9 cellular contexts compared by ENCODE assay signal in the genomic region with DNA sequence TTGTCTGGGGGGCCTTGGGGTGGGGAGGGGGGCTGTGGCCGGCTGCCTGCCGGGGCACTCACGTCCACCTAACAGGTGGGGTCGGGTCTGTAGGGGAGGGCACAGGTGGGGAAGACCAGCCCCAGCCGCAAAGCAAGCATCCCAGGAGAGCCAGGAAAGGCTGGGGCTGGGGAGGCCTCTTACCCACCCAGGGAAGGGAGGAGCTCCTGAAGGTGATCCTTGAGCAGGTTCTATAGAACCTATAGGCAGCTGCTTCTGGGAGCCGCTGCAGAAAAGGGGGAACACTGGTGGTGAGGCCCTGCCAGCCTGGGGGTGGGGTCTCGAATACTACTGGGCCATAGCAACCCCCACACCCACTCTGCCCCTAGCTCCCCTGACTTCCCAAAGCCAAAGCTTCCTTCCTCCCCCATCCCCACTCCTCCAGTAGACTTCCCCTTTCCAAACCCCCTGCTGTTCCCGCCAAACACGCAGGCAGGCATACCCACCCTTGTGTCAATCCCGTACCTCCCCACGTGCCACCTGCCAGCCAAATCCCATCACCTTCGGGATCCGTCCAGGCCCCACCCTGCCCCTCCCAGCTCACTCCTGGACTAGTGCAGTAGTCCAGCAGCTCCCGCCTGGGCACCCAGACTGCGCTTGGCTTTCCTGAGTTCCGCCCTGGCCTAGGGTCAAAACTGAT. TPM values are rescaled to one million over a fixed set of nuclear protein-coding genes. Genes with fewer than 3 reads are reported as not detected.
A peak's percentile ranks its signal among the peaks of the same experiment; 100 is the strongest.
DNase-seq lines count a peak whose midpoint lies in the region; ATAC-seq and TF ChIP-seq lines count a peak whose summit lies in the region.
"Had no signal": no experiment of that assay in that cellular context is flagged by ENCODE, and none has a peak within 500 bp of the region (broad histone marks: within the 10 kb centered on the region; RNA-seq: fewer than 3 reads in every experiment).

No MANE protein-coding gene starts in this region.

- no peaks in the 10 kb centered on the region for H3K36me3 ChIP-seq in mammary epithelial cell (ENCODE audit: insufficient read depth, low read length)
- H3K36me3 ChIP-seq in muscle layer of duodenum (ENCODE audit: control insufficient read depth in 1 of 2, insufficient read depth in 2 of 2, low read length in 2 of 2) = no peaks in the 10 kb centered on the region

- peaks cover 83% of the 10 kb centered on the region for H3K4me1 ChIP-seq in mammary epithelial cell (ENCODE audit: insufficient read depth, low read length)
- H3K4me1 ChIP-seq in muscle layer of duodenum (ENCODE audit: control insufficient read depth in 1 of 2, insufficient read depth in 2 of 2, low read length in 2 of 2) = peaks cover 21 to 92% of the 10 kb centered on the region in 2 donors

- DNase-seq in AG04450 (ENCODE audit: low read depth, low spot score) = no peak
- DNase-seq in Kasumi-1 (lab: John Stamatoyannopoulos, UW) = peak; percentile 69 to 81
- no peak for DNase-seq in mammary epithelial cell
- DNase-seq in NCI-H146 (lab: John Stamatoyannopoulos, UW) = no peak
- no peak for DNase-seq in effector CD4-positive, alpha-beta T cell

- H4K20me1 ChIP-seq in mammary epithelial cell (ENCODE audit: insufficient read depth, low read length) = peaks cover 7% of the 10 kb centered on the region

- H3K4me3 ChIP-seq in AG04450 (ENCODE audit: low read depth, low read length) (peak overlapping the region; percentile 52; the same call in 1 of the 2 replicates), mammary epithelial cell (replicated peaks in 1 of 3; ENCODE audit: insufficient read depth in 1 of 3, low read depth in 2 of 3, low read length in 3 of 3) (peak overlapping the region in 1 of 3 experiments; percentile 42), muscle layer of duodenum (ENCODE audit: low read depth in 1 of 2, low read length in 2 of 2) (peak overlapping the region in 1 of 2 donors; percentile 66)
- H3K4me3 ChIP-seq: SJSA1 had no signal

- dilution Hi-C loops in mammary epithelial cell (cut with HindIII; ENCODE audit: low sequenced_read_pairs) = no loop called here

- H3K27me3 ChIP-seq in AG04450 (ENCODE audit: control insufficient read depth, insufficient read depth, low read length) = no peaks in the 10 kb centered on the region
- no peaks in the 10 kb centered on the region for H3K27me3 ChIP-seq in mammary epithelial cell (ENCODE audit: insufficient read depth, low read length)
- no peaks in the 10 kb centered on the region for H3K27me3 ChIP-seq in muscle layer of duodenum (ENCODE audit: low read depth, low read length)
- H3K27me3 ChIP-seq: SJSA1 had no signal

- ATAC-seq in HG03460 (IDR thresholded peaks at IDR 0.05; ENCODE audit: unreplicated experiment) = no peak
- no peak for ATAC-seq in GM19463 (IDR thresholded peaks at IDR 0.05; ENCODE audit: unreplicated experiment)

- H3K9me3 ChIP-seq in AG04450 (ENCODE audit: control insufficient read depth, insufficient read depth, low read length) (no peaks in the 10 kb centered on the region; the same call in 1 of the 2 replicates), mammary epithelial cell (replicated peaks; ENCODE audit: insufficient read depth, low read length) (no peaks in the 10 kb centered on the region), muscle layer of duodenum (ENCODE audit: control insufficient read depth in 1 of 2, low read length in 2 of 2) (no peaks in the 10 kb centered on the region)
- H3K9me3 ChIP-seq: SJSA1 had no signal

- no peak for TF ChIP-seq CTCF in AG04450 (IDR thresholded peaks at IDR 0.05; ENCODE audit: low read depth, low read length)
- no peak for TF ChIP-seq CTCF in mammary epithelial cell (conservative IDR thresholded peaks at IDR 0.05 in 1 of 2, IDR thresholded peaks at IDR 0.05 in 1 of 2; ENCODE audit: extremely low read depth in 1 of 2, insufficient read depth in 1 of 2, low read depth in 1 of 2, low read length in 2 of 2)

- CTCF ChIA-PET in AG04450 (lab: Charles Lee) (interaction anchor here (0.8 to 2.2 kb wide), 2 partner anchors 9 to 20 kb away, joined by 4 to 6 read pairs; no protein-coding TSS in a partner anchor), mammary epithelial cell (lab: Charles Lee; ENCODE audit: low non-redundant PET) (no interaction called here)

- intact Hi-C loops in mammary epithelial cell (cut with micrococcal nuclease) = no loop called here

- H3K27ac ChIP-seq in AG04450 (ENCODE audit: low read depth, low read length) (peak overlapping the region; percentile 83), mammary epithelial cell (ENCODE audit: insufficient read depth, low read depth, low read length) (no peak overlapping the region), muscle layer of duodenum (ENCODE audit: low read length) (peak overlapping the region; percentile 80)
- H3K27ac ChIP-seq: SJSA1 had no signal

- peak overlapping the region; percentile 96 for H3K4me2 ChIP-seq in mammary epithelial cell (ENCODE audit: insufficient read depth, low read depth, low read length)

- no TSS peak for BruUV-seq in mammary epithelial cell (replicated peaks; lab: Mats Ljungman, UMichigan)

- H3K9ac ChIP-seq in mammary epithelial cell (ENCODE audit: insufficient read depth, low read length) = no peak overlapping the region

- no peak overlapping the region for H2AFZ ChIP-seq in mammary epithelial cell (ENCODE audit: low read depth, low read length)

- POLR2A ChIA-PET in AG04450 (lab: Yijun Ruan, JAX) = no interaction called here

- peaks cover 98% of the 10 kb centered on the region for H3K79me2 ChIP-seq in mammary epithelial cell (ENCODE audit: insufficient read depth, low read length)

- 64% methylated on average over 5 of the region's 16 CpGs for WGBS in mammary epithelial cell (ENCODE audit: low coverage, missing lambda C conversion rate)

- in situ Hi-C loops in mammary epithelial cell (cut with MboI; ENCODE audit: low sequenced_read_pairs in 2 of 2) = no loop called here

RNA-seq across cellular contexts. Expression of a gene that starts 5.6 kb away (rescaled TPM):
- 3.4 and 4.4 TPM in 2 replicates for polyA plus RNA-seq in AG04450 (2011; rRNA removed)
- 2.7 and 3.0 TPM in 2 replicates for polyA minus RNA-seq in AG04450 (2011; rRNA and poly(A)+ RNA removed)
- 10 to 100 TPM; 13.7 to 56.2 TPM for total RNA-seq in mammary epithelial cell
- polyA plus RNA-seq in mammary epithelial cell = 11.9 TPM
- polyA minus RNA-seq in mammary epithelial cell = 11.0 TPM

RNA-seq across cellular contexts. Expression of a gene that starts 9.5 kb away (rescaled TPM):
- 5.4 and 8.4 TPM in 2 replicates for polyA plus RNA-seq in AG04450 (2011; rRNA removed)
- 7.1 and 9.0 TPM in 2 replicates for polyA minus RNA-seq in AG04450 (2011; rRNA and poly(A)+ RNA removed)
- total RNA-seq in mammary epithelial cell = 10 to 100 TPM; 11.3 to 41.0 TPM
- 22.4 TPM for polyA plus RNA-seq in mammary epithelial cell
- polyA minus RNA-seq in mammary epithelial cell = 29.8 TPM

RNA-seq across cellular contexts. Expression of a gene that starts 27.5 kb away (rescaled TPM):
- 30.8 and 54.5 TPM in 2 replicates for polyA plus RNA-seq in AG04450 (2011; rRNA removed)
- polyA minus RNA-seq in AG04450 (2011; rRNA and poly(A)+ RNA removed) = 8.1 TPM in 2 replicates
- total RNA-seq in mammary epithelial cell = 10 to 100 TPM; 46.2 to 61.5 TPM
- polyA plus RNA-seq in mammary epithelial cell = 56.8 TPM
- 7.2 TPM for polyA minus RNA-seq in mammary epithelial cell

RNA-seq across cellular contexts. Expression of a gene that starts 45.7 kb away (rescaled TPM):
- polyA plus RNA-seq in AG04450 (2011; rRNA removed) = 2.7 and 2.8 TPM in 2 replicates
- 1.9 and 3.4 TPM in 2 replicates for polyA minus RNA-seq in AG04450 (2011; rRNA and poly(A)+ RNA removed)
- 1 to 10 TPM; 1.0 to 2.7 TPM for total RNA-seq in mammary epithelial cell
- polyA plus RNA-seq in mammary epithelial cell = 5.3 TPM
- polyA minus RNA-seq in mammary epithelial cell = 10.5 TPM

RNA-seq across cellular contexts. Expression of a gene that starts 47.4 kb away (rescaled TPM):
- polyA plus RNA-seq in AG04450 (2011; rRNA removed) = 0.35 and 0.55 TPM in 2 replicates
- polyA minus RNA-seq in AG04450 (2011; rRNA and poly(A)+ RNA removed) = 0.17 and 0.37 TPM in 2 replicates
- 1 to 10 TPM; 3.5 to 7.3 TPM for total RNA-seq in mammary epithelial cell
- 1.7 TPM for polyA plus RNA-seq in mammary epithelial cell
- not detected for polyA minus RNA-seq in mammary epithelial cell

Comparison
In these comparisons a context has a peak if more than half of its experiments do, and no peak if none do; other contexts are left out.
1. DNase-seq: peak in Kasumi-1 (2 of 2); none in AG04450 (single experiment), mammary epithelial cell (single experiment), NCI-H146 (single experiment) and effector CD4-positive, alpha-beta T cell (single experiment).